ENCODE assay signal across 12 cellular contexts in genomic region chr10:1045415-1045814, GRCh38. TPM values are rescaled to one million over a fixed set of nuclear protein-coding genes. Genes with fewer than 3 reads are reported as not detected.
DNase-seq lines count a peak whose midpoint lies in the region; ATAC-seq and TF ChIP-seq lines count a peak whose summit lies in the region.
"Had no signal": no experiment of that assay in that cellular context is flagged by ENCODE, and none has a peak within 500 bp of the region (broad histone marks: within the 10 kb centered on the region; RNA-seq: fewer than 3 reads in every experiment).

No MANE protein-coding gene starts in this region.

- no peak for DNase-seq in activated T-cell treated with anti-CD3 and anti-CD28 coated beads, Interleukin-2, amount 50 U/mL, for 4 hours
- DNase-seq in activated T-cell treated with anti-CD3 and anti-CD28 coated beads for 4 hours: no peak
- no peak for DNase-seq in fibroblast of pulmonary artery (ENCODE audit: low read depth)
- DNase-seq in smooth muscle cell (lab: John Stamatoyannopoulos, UW; ENCODE audit: unreplicated experiment): no peak
- no peak for DNase-seq in NCI-H82 (lab: John Stamatoyannopoulos, UW)
- no peak for DNase-seq in NCI-H2196 treated with DMSO at 0.1 percent for 48 hours (lab: John Stamatoyannopoulos, UW; ENCODE audit: unreplicated experiment)
- no peak for DNase-seq in SW480 (ENCODE audit: low spot score)
- DNase-seq: erythroblast, lower lobe of right lung, NCI-H446 had no signal

- WGBS in smooth muscle cell (ENCODE audit: low lambda C conversion rate): 81% methylated on average over 6 of the region's 6 CpGs

- peaks cover 4% of the 10 kb centered on the region for H3K4me1 ChIP-seq in smooth muscle cell (ENCODE audit: low read depth)

- H3K36me3 ChIP-seq in SU-DHL-6 (ENCODE audit: low read length): peaks cover 45% of the 10 kb centered on the region
- peaks cover 25% of the 10 kb centered on the region for H3K36me3 ChIP-seq in smooth muscle cell (ENCODE audit: low read depth)

- H3K9me2 ChIP-seq in SU-DHL-6 (replicated peaks; ENCODE audit: insufficient read depth, low read length): no peaks in the 10 kb centered on the region

- H3K9ac ChIP-seq in SU-DHL-6 (ENCODE audit: low read length): peak overlapping the region; percentile 47
- no peak overlapping the region for H3K9ac ChIP-seq in smooth muscle cell (ENCODE audit: low read depth)

- H4K20me1 ChIP-seq in SU-DHL-6 (ENCODE audit: low read depth, low read length): peaks cover 9% of the 10 kb centered on the region
- H4K20me1 ChIP-seq in smooth muscle cell (ENCODE audit: low read depth): peaks cover 73% of the 10 kb centered on the region

- no peaks in the 10 kb centered on the region for H3K27me3 Mint-ChIP-seq in activated T-cell treated with anti-CD3 and anti-CD28 coated beads, Interleukin-2, amount 50 U/mL, for 4 hours (ENCODE audit: low read depth)

- peak overlapping the region; percentile 31 for H3K4me3 ChIP-seq in SU-DHL-6 (ENCODE audit: insufficient read depth, low read length, poor library complexity, severe bottlenecking)
- peak overlapping the region; percentile 46 for H3K4me3 ChIP-seq in fibroblast of pulmonary artery (replicated peaks; ENCODE audit: low read depth, low read length)
- H3K4me3 ChIP-seq in smooth muscle cell: peak overlapping the region; percentile 25
- H3K4me3 ChIP-seq: lower lobe of right lung had no signal

- TF ChIP-seq CTCF in SU-DHL-6 (IDR thresholded peaks at IDR 0.05; ENCODE audit: insufficient read depth, low read length, poor library complexity, severe bottlenecking) (no peak), fibroblast of pulmonary artery (IDR thresholded peaks at IDR 0.05; ENCODE audit: low read length, missing control alignments) (no peak), smooth muscle cell (IDR thresholded peaks at IDR 0.05; ENCODE audit: borderline replicate concordance, insufficient read depth, poor library complexity, severe bottlenecking) (no peak)

- no peak for ATAC-seq in activated T-cell treated with anti-CD3 and anti-CD28 coated beads, Interleukin-2, amount 50 U/mL, for 4 hours
- ATAC-seq: lower lobe of right lung had no signal

- no peaks in the 10 kb centered on the region for H3K9me3 Mint-ChIP-seq in activated T-cell treated with anti-CD3 and anti-CD28 coated beads, Interleukin-2, amount 50 U/mL, for 4 hours

- H3K27ac ChIP-seq in SU-DHL-6 (ENCODE audit: low read depth, low read length) (peak overlapping the region; percentile 78), smooth muscle cell (ENCODE audit: low read depth) (peak overlapping the region; percentile 55)

- no peaks in the 10 kb centered on the region for H3K9me3 ChIP-seq in SU-DHL-6 (ENCODE audit: insufficient read depth, low read length)
- no peaks in the 10 kb centered on the region for H3K9me3 ChIP-seq in smooth muscle cell (replicated peaks; ENCODE audit: low read depth)
- H3K9me3 ChIP-seq: lower lobe of right lung had no signal

- H3K4me2 ChIP-seq in SU-DHL-6 (ENCODE audit: low read depth, low read length, poor library complexity, severe bottlenecking) (peak overlapping the region; percentile 61), smooth muscle cell (peak overlapping the region; percentile 76)

- H3K4me3 Mint-ChIP-seq in activated T-cell treated with anti-CD3 and anti-CD28 coated beads, Interleukin-2, amount 50 U/mL, for 4 hours: peak overlapping the region; percentile 4

- H3K79me2 ChIP-seq in SU-DHL-6 (ENCODE audit: insufficient read depth, low read length): peaks cover 53% of the 10 kb centered on the region
- peaks cover 50% of the 10 kb centered on the region for H3K79me2 ChIP-seq in smooth muscle cell (ENCODE audit: low read depth)

- H3F3A ChIP-seq in SU-DHL-6 (ENCODE audit: insufficient read depth) (peaks cover 76% of the 10 kb centered on the region), smooth muscle cell (ENCODE audit: low read depth) (peaks cover 42% of the 10 kb centered on the region)

- peaks cover 45% of the 10 kb centered on the region for H3K4me1 Mint-ChIP-seq in activated T-cell treated with anti-CD3 and anti-CD28 coated beads, Interleukin-2, amount 50 U/mL, for 4 hours (ENCODE audit: low read depth)

- H3K36me3 Mint-ChIP-seq in activated T-cell treated with anti-CD3 and anti-CD28 coated beads, Interleukin-2, amount 50 U/mL, for 4 hours (ENCODE audit: insufficient read depth): peaks cover 16% of the 10 kb centered on the region

- no peaks in the 10 kb centered on the region for H3K27me3 ChIP-seq in SU-DHL-6 (ENCODE audit: low read length)
- H3K27me3 ChIP-seq in smooth muscle cell (ENCODE audit: low read depth): no peaks in the 10 kb centered on the region

- no peak overlapping the region for H2AFZ ChIP-seq in SU-DHL-6 (ENCODE audit: low read depth, low read length, severe bottlenecking)
- H2AFZ ChIP-seq in smooth muscle cell (ENCODE audit: low read depth): no peak overlapping the region

RNA-seq across cellular contexts. Expression of gene IDI1, which starts 3.5 kb away (rescaled TPM):
- total RNA-seq in activated T-cell treated with anti-CD3 and anti-CD28 coated beads, Interleukin-2, amount 50 U/mL, for 4 hours: 10 to 100 TPM; 38.9 to 46.8 (median 44.6) TPM
- total RNA-seq in smooth muscle cell: 142 and 240 TPM in 2 replicates
- polyA plus RNA-seq in smooth muscle cell: 136 and 165 TPM in 2 replicates

RNA-seq across cellular contexts. Expression of gene WDR37, which starts 10.8 kb away (rescaled TPM):
- total RNA-seq in activated T-cell treated with anti-CD3 and anti-CD28 coated beads, Interleukin-2, amount 50 U/mL, for 4 hours: 10 to 100 TPM; 10.5 to 13.5 (median 12.2) TPM
- 10.7 and 14.0 TPM in 2 replicates for total RNA-seq in smooth muscle cell
- polyA plus RNA-seq in smooth muscle cell: 10.5 and 12.8 TPM in 2 replicates

RNA-seq across cellular contexts. Expression of gene IDI2, which starts 19.8 kb away (rescaled TPM):
- not detected for total RNA-seq in activated T-cell treated with anti-CD3 and anti-CD28 coated beads, Interleukin-2, amount 50 U/mL, for 4 hours
- not detected in 2 replicates for total RNA-seq in smooth muscle cell
- not detected in 2 replicates for polyA plus RNA-seq in smooth muscle cell
- total RNA-seq: lower lobe of right lung had no signal
- polyA plus RNA-seq: AG04450 had no signal

RNA-seq across cellular contexts. Expression of gene GTPBP4, which starts 57.2 kb away (rescaled TPM):
- 100 to 1,000 TPM; 223 to 244 (median 226) TPM for total RNA-seq in activated T-cell treated with anti-CD3 and anti-CD28 coated beads, Interleukin-2, amount 50 U/mL, for 4 hours
- total RNA-seq in smooth muscle cell: 36.8 and 52.1 TPM in 2 replicates
- polyA plus RNA-seq in smooth muscle cell: 42.5 and 60.5 TPM in 2 replicates
